Comparison of ENCODE assay signal across 29 cellular contexts in genomic region chr17:16953347-16953746, GRCh38. TPM values are rescaled to one million over a fixed set of nuclear protein-coding genes. Genes with fewer than 3 reads are reported as not detected.
"Had no signal": no experiment of that assay in that cellular context is flagged by ENCODE, and none has a peak within 500 bp of the region (broad histone marks: within the 10 kb centered on the region; RNA-seq: fewer than 3 reads in every experiment).

No MANE protein-coding gene starts in this region.

- ATAC-seq: activated CD8-positive, alpha-beta T cell treated with anti-CD3 and anti-CD28 coated beads, Interleukin-2, amount 10 ng/mL, durations not matched to agents 7 days and 5 days; activated naive CD8-positive, alpha-beta T cell treated with anti-CD3 and anti-CD28 coated beads, Interleukin-2, amount 50 U/mL, for 24 hours; activated T-cell treated with anti-CD3 and anti-CD28 coated beads, Interleukin-2, amount 50 U/mL, for 72 hours; body of pancreas; left lung; natural killer cell had no signal

- H3K4me1 Mint-ChIP-seq: activated CD4-positive, alpha-beta T cell treated with anti-CD3 and anti-CD28 coated beads, Interleukin-2, amount 10 ng/mL, durations not matched to agents 24 days and 14 days; activated naive CD8-positive, alpha-beta T cell treated with anti-CD3 and anti-CD28 coated beads, Interleukin-2, amount 50 U/mL, for 24 hours; natural killer cell had no signal

- H3K36me3 ChIP-seq: cardiac muscle cell, left lung, ovary, prostate gland, vagina had no signal

- H3K27ac Mint-ChIP-seq: activated CD4-positive, alpha-beta T cell treated with anti-CD3 and anti-CD28 coated beads, Interleukin-2, amount 10 ng/mL, durations not matched to agents 24 days and 14 days; activated CD8-positive, alpha-beta T cell treated with anti-CD3 and anti-CD28 coated beads, Interleukin-2, amount 10 ng/mL, durations not matched to agents 7 days and 5 days; activated naive CD8-positive, alpha-beta T cell treated with anti-CD3 and anti-CD28 coated beads, Interleukin-2, amount 50 U/mL, for 24 hours; activated T-cell treated with anti-CD3 and anti-CD28 coated beads, Interleukin-2, amount 50 U/mL, for 72 hours; natural killer cell had no signal

- H3K4me3 Mint-ChIP-seq: activated CD4-positive, alpha-beta T cell treated with anti-CD3 and anti-CD28 coated beads, Interleukin-2, amount 10 ng/mL, durations not matched to agents 24 days and 14 days; activated CD8-positive, alpha-beta T cell treated with anti-CD3 and anti-CD28 coated beads, Interleukin-2, amount 10 ng/mL, durations not matched to agents 7 days and 5 days; activated naive CD8-positive, alpha-beta T cell treated with anti-CD3 and anti-CD28 coated beads, Interleukin-2, amount 50 U/mL, for 24 hours; activated T-cell treated with anti-CD3 and anti-CD28 coated beads, Interleukin-2, amount 50 U/mL, for 72 hours; natural killer cell had no signal

- H3K27ac ChIP-seq: body of pancreas, cardiac muscle cell, left lung, ovary, prostate gland, testis, vagina had no signal

- DNase-seq: activated CD4-positive, alpha-beta T cell treated with anti-CD3 and anti-CD28 coated beads, Interleukin-2, amount 10 ng/mL, durations not matched to agents 24 days and 14 days; activated CD4-positive, CD25-positive, alpha-beta regulatory T cell; activated CD8-positive, alpha-beta T cell treated with anti-CD3 and anti-CD28 coated beads, Interleukin-2, amount 10 ng/mL, durations not matched to agents 7 days and 5 days; activated gamma-delta T cell; activated naive CD4-positive, alpha-beta T cell treated with anti-CD3 and anti-CD28 coated beads, Interleukin-2, amount 50 U/mL, for 16 hours; activated naive CD8-positive, alpha-beta T cell treated with anti-CD3 and anti-CD28 coated beads, Interleukin-2, amount 50 U/mL, for 24 hours; activated T-cell treated with anti-CD3 and anti-CD28 coated beads, Interleukin-2, amount 50 U/mL, for 72 hours; anterior cingulate cortex; body of pancreas; cortex of kidney; erythroblast; foreskin melanocyte; hippocampal formation; kidney glomerular epithelial cell; left lung; midbrain; ovary; stimulated activated CD4-positive, alpha-beta T cell treated with anti-CD3 and anti-CD28 coated beads, Interleukin-2, amount 100 ng/mL, for 48 hours; stimulated activated CD8-positive, alpha-beta memory T cell treated with anti-CD3 and anti-CD28 coated beads, Interleukin-4, amount 100 ng/mL, for 48 hours; stimulated activated naive CD4-positive, alpha-beta T cell; T-helper 9 cell; trophoblast cell had no signal

- H3K9me3 ChIP-seq: body of pancreas, prostate gland, testis had no signal

- H3K4me3 ChIP-seq: body of pancreas, cardiac muscle cell, left lung, lung, ovary, prostate gland, testis, vagina had no signal

- H3K27me3 ChIP-seq: body of pancreas, cardiac muscle cell, ovary, testis, vagina had no signal

- FAIRE-seq: endometrium had no signal

- H3K4me1 ChIP-seq: body of pancreas, left lung, prostate gland, testis, vagina had no signal

RNA-seq across cellular contexts. Expression of gene TNFRSF13B, which starts 18.6 kb away (rescaled TPM):
- polyA plus RNA-seq: cardiac muscle cell had no signal
